Comparison of ENCODE assay signal across 19 cellular contexts in genomic region chr13:19985219-19985556, GRCh38. TPM values are rescaled to one million over a fixed set of nuclear protein-coding genes. Genes with fewer than 3 reads are reported as not detected.
DNase-seq lines count a peak whose midpoint lies in the region; TF ChIP-seq lines count a peak whose summit lies in the region.
"Had no signal": no experiment of that assay in that cellular context is flagged by ENCODE, and none has a peak within 500 bp of the region (broad histone marks: within the 10 kb centered on the region; RNA-seq: fewer than 3 reads in every experiment).

No MANE protein-coding gene starts in this region.

- H2BK12ac ChIP-seq in H9 (ENCODE audit: insufficient read length, low read depth, low read length): no peak overlapping the region

- H2BK120ac ChIP-seq in H9 (ENCODE audit: low read depth, low read length, poor library complexity, severe bottlenecking): no peak overlapping the region

- intact Hi-C loops in activated CD4-positive, alpha-beta memory T cell treated with anti-CD3 and anti-CD28 coated beads for 36 hours (cut with micrococcal nuclease): loop anchor here (2.0 to 10.0 kb wide), 2 partner anchors 64 to 140 kb away; no protein-coding TSS in a partner anchor

- no peak overlapping the region for H3K23ac ChIP-seq in H9 (ENCODE audit: insufficient read length, low read depth, low read length)

- no CpG with 5 or more reads among the region's 2 CpGs for WGBS in H9 (ENCODE audit: extremely low coverage, insufficient read length, low lambda C conversion rate)

- DNase-seq in T-helper 1 cell (no peak), H9 (no peak), mesothelial cell of epicardium (ENCODE audit: low spot score in 2 of 2, unreplicated experiment in 2 of 2) (no peak), midbrain (lab: John Stamatoyannopoulos, UW) (no peak), NCI-H345 treated with DMSO at 0.1 percent for 48 hours (lab: John Stamatoyannopoulos, UW; ENCODE audit: unreplicated experiment) (no peak), ureter (ENCODE audit: low spot score) (no peak)
- no peak for DNase-seq in activated CD4-positive, alpha-beta memory T cell treated with anti-CD3 and anti-CD28 coated beads for 36 hours
- DNase-seq: cerebellar nuclear complex; DMS79; left ventricle myocardium inferior; NCI-H1436; stimulated activated CD4-positive, alpha-beta T cell treated with anti-CD3 and anti-CD28 coated beads, Interleukin-4, amount 100 ng/mL, for 24 hours; stimulated activated CD8-positive, alpha-beta memory T cell treated with anti-CD3 and anti-CD28 coated beads, Interleukin-4, amount 100 ng/mL, for 48 hours had no signal

- no peak overlapping the region for H3K4me3 Mint-ChIP-seq in T-helper 1 cell treated with Interleukin-12 subunit alpha and Interleukin-12 subunit beta and Interleukin-4 antibody, amounts not matched to agents 30 μg/mL and 1 μg/mL, for 36 hours
- no peak overlapping the region for H3K4me3 Mint-ChIP-seq in H9
- H3K4me3 Mint-ChIP-seq in activated CD4-positive, alpha-beta memory T cell treated with anti-CD3 and anti-CD28 coated beads for 36 hours: no peak overlapping the region
- no peak overlapping the region for H3K4me3 Mint-ChIP-seq in mesothelial cell of epicardium
- H3K4me3 Mint-ChIP-seq: T-cell had no signal

- no peak overlapping the region for H3K4me2 ChIP-seq in H9 (ENCODE audit: insufficient read depth, insufficient read length, low read length)

- no peaks in the 10 kb centered on the region for H3K23me2 ChIP-seq in H9 (ENCODE audit: insufficient read length, low read depth, low read length, poor library complexity, severe bottlenecking)

- no peak overlapping the region for H3K14ac ChIP-seq in H9 (ENCODE audit: insufficient read depth, low read length)

- H3K36me3 Mint-ChIP-seq in T-helper 1 cell treated with Interleukin-12 subunit alpha and Interleukin-12 subunit beta and Interleukin-4 antibody, amounts not matched to agents 30 μg/mL and 1 μg/mL, for 36 hours (ENCODE audit: low read depth): peaks cover 14% of the 10 kb centered on the region
- peaks cover 4 to 29% (median 26%) of the 10 kb centered on the region in 3 experiments; a peak in 6 of 7 replicates for H3K36me3 Mint-ChIP-seq in H9 (ENCODE audit: insufficient read depth in 1 of 3, low read depth in 3 of 3)
- peaks cover 9% of the 10 kb centered on the region for H3K36me3 Mint-ChIP-seq in activated CD4-positive, alpha-beta memory T cell treated with anti-CD3 and anti-CD28 coated beads for 36 hours
- peaks cover 22% of the 10 kb centered on the region for H3K36me3 Mint-ChIP-seq in mesothelial cell of epicardium

- POLR2A ChIA-PET in activated CD4-positive, alpha-beta memory T cell treated with anti-CD3 and anti-CD28 coated beads for 36 hours (lab: Charles Lee): interaction anchor here (1.2 kb wide), 1 partner anchor 176 kb away, joined by 3 read pairs; the partner anchor contains the start of gene GJA3

- H3K27ac ChIP-seq in H9 (ENCODE audit: insufficient read length, low read depth, low read length): no peak overlapping the region
- H3K27ac ChIP-seq: 22Rv1, adrenal gland, C4-2B, left ventricle myocardium inferior, thoracic aorta had no signal

- peaks cover 6% of the 10 kb centered on the region; the same call in 1 of the 2 replicates for H3K4me1 ChIP-seq in H9 (ENCODE audit: insufficient read depth, low read length)

- CTCF ChIA-PET in activated CD4-positive, alpha-beta memory T cell treated with anti-CD3 and anti-CD28 coated beads for 36 hours (lab: Charles Lee): interaction anchor here (0.6 to 2.1 kb wide), 16 partner anchors 9 to 177 kb away, joined by 3 to 10 read pairs (median 4); partner anchors contain the start of gene GJA3

- H3K9me3 ChIP-seq in H9 (ENCODE audit: control insufficient read depth, low read depth, low read length): no peaks in the 10 kb centered on the region
- H3K9me3 ChIP-seq: adrenal gland, left ventricle myocardium inferior, thoracic aorta had no signal

- H2BK15ac ChIP-seq in H9 (ENCODE audit: low read depth, low read length): no peak overlapping the region

- H4K91ac ChIP-seq in H9 (ENCODE audit: insufficient read length, low read depth, low read length): no peak overlapping the region

- no peak overlapping the region for H2BK5ac ChIP-seq in H9 (ENCODE audit: insufficient read length, low read length)

- no peak overlapping the region for H3T11ph ChIP-seq in H9 (ENCODE audit: low read length)

- TF ChIP-seq CTCF in H9 (conservative IDR thresholded peaks at IDR 0.05) (no peak), mesothelial cell of epicardium (IDR thresholded peaks at IDR 0.05; ENCODE audit: unreplicated experiment) (no peak)

- peak overlapping the region; percentile 45 for H3K27ac Mint-ChIP-seq in T-helper 1 cell treated with Interleukin-12 subunit alpha and Interleukin-12 subunit beta and Interleukin-4 antibody, amounts not matched to agents 30 μg/mL and 1 μg/mL, for 36 hours
- H3K27ac Mint-ChIP-seq in H9 (peak overlapping the region; percentile 52 to 91 (median 83); a peak in 4 of 7 replicates), mesothelial cell of epicardium (peak overlapping the region; percentile 43)
- peak overlapping the region; percentile 42 for H3K27ac Mint-ChIP-seq in activated CD4-positive, alpha-beta memory T cell treated with anti-CD3 and anti-CD28 coated beads for 36 hours

- no peak overlapping the region for H2BK20ac ChIP-seq in H9 (ENCODE audit: low read depth, low read length, poor library complexity, severe bottlenecking)

- no peaks in the 10 kb centered on the region for H3K27me3 Mint-ChIP-seq in T-helper 1 cell treated with Interleukin-12 subunit alpha and Interleukin-12 subunit beta and Interleukin-4 antibody, amounts not matched to agents 30 μg/mL and 1 μg/mL, for 36 hours (ENCODE audit: low read depth)
- H3K27me3 Mint-ChIP-seq in H9 (ENCODE audit: low read depth) (no peaks in the 10 kb centered on the region), mesothelial cell of epicardium (ENCODE audit: low read depth) (no peaks in the 10 kb centered on the region)
- H3K27me3 Mint-ChIP-seq in activated CD4-positive, alpha-beta memory T cell treated with anti-CD3 and anti-CD28 coated beads for 36 hours: no peaks in the 10 kb centered on the region
- H3K27me3 Mint-ChIP-seq: T-cell had no signal

- H4K5ac ChIP-seq in H9 (ENCODE audit: insufficient read length, low read depth, low read length): no peak overlapping the region

- peaks cover 11% of the 10 kb centered on the region for H3K79me1 ChIP-seq in H9 (ENCODE audit: insufficient read depth, low read depth, low read length, poor library complexity, severe bottlenecking)

- no peak overlapping the region for H3K18ac ChIP-seq in H9 (ENCODE audit: insufficient read length, low read depth, low read length)

- H2AK5ac ChIP-seq in H9 (ENCODE audit: insufficient read length, low read length): no peak overlapping the region

- no peak overlapping the region for H4K8ac ChIP-seq in H9 (replicated peaks; ENCODE audit: insufficient read length, low read depth, low read length)

- H3K9me3 Mint-ChIP-seq in T-helper 1 cell treated with Interleukin-12 subunit alpha and Interleukin-12 subunit beta and Interleukin-4 antibody, amounts not matched to agents 30 μg/mL and 1 μg/mL, for 36 hours: no peaks in the 10 kb centered on the region
- no peaks in the 10 kb centered on the region for H3K9me3 Mint-ChIP-seq in H9
- no peaks in the 10 kb centered on the region for H3K9me3 Mint-ChIP-seq in activated CD4-positive, alpha-beta memory T cell treated with anti-CD3 and anti-CD28 coated beads for 36 hours
- no peaks in the 10 kb centered on the region for H3K9me3 Mint-ChIP-seq in mesothelial cell of epicardium
- H3K9me3 Mint-ChIP-seq: T-cell had no signal

- H3K79me2 ChIP-seq in H9 (ENCODE audit: insufficient read depth, low read length): peaks cover 30% of the 10 kb centered on the region

- H3K56ac ChIP-seq in H9 (ENCODE audit: insufficient read length, low read depth, low read length): no peak overlapping the region

- peaks cover 24% of the 10 kb centered on the region for H3K4me1 Mint-ChIP-seq in T-helper 1 cell treated with Interleukin-12 subunit alpha and Interleukin-12 subunit beta and Interleukin-4 antibody, amounts not matched to agents 30 μg/mL and 1 μg/mL, for 36 hours (ENCODE audit: low read depth)
- H3K4me1 Mint-ChIP-seq in H9 (peaks cover 36 to 48% of the 10 kb centered on the region in 2 experiments), mesothelial cell of epicardium (peaks cover 18% of the 10 kb centered on the region)
- peaks cover 49% of the 10 kb centered on the region for H3K4me1 Mint-ChIP-seq in activated CD4-positive, alpha-beta memory T cell treated with anti-CD3 and anti-CD28 coated beads for 36 hours (ENCODE audit: low read depth)

- no peak overlapping the region for H2AFZ ChIP-seq in H9 (ENCODE audit: low read length)

- H4K20me1 ChIP-seq in H9 (ENCODE audit: control insufficient read depth, insufficient read depth, insufficient read length): no peaks in the 10 kb centered on the region

- no peaks in the 10 kb centered on the region for H3K27me3 ChIP-seq in H9 (ENCODE audit: insufficient read depth, low read length)
- H3K27me3 ChIP-seq: adrenal gland had no signal

- H3K4ac ChIP-seq in H9 (ENCODE audit: low read depth, low read length): no peak overlapping the region

- H3K9ac ChIP-seq in H9 (ENCODE audit: extremely low read depth, insufficient read length, low read length): no peak overlapping the region

RNA-seq across cellular contexts. Expression of gene ZMYM2, which starts 26.7 kb away (rescaled TPM):
- total RNA-seq in H9 (2021) (169 and 173 TPM in 2 replicates), mesothelial cell of epicardium (206 to 212 TPM (median 208 TPM) in 3 replicates), ureter (158 TPM)
- 10 to 100 TPM; 47.7 to 55.8 TPM for total RNA-seq in activated CD4-positive, alpha-beta memory T cell treated with anti-CD3 and anti-CD28 coated beads for 36 hours
